In genomic region chr10:104170610-104171269, GRCh38 we compare ENCODE assay signal across 18 cellular contexts. TPM values are rescaled to one million over a fixed set of nuclear protein-coding genes. Genes with fewer than 3 reads are reported as not detected.
DNase-seq lines count a peak whose midpoint lies in the region; ATAC-seq, FAIRE-seq and TF ChIP-seq lines count a peak whose summit lies in the region.
"Had no signal": no experiment of that assay in that cellular context is flagged by ENCODE, and none has a peak within 500 bp of the region (broad histone marks: within the 10 kb centered on the region; RNA-seq: fewer than 3 reads in every experiment).

No MANE protein-coding gene starts in this region.

- peaks cover 2 to 6% of the 10 kb centered on the region in 2 donors for H3K9me3 Mint-ChIP-seq in activated T-cell treated with anti-CD3 and anti-CD28 coated beads, Interleukin-2, amount 50 U/mL, for 72 hours
- H3K9me3 Mint-ChIP-seq in activated T-cell treated with anti-CD3 and anti-CD28 coated beads, Interleukin-2, amount 50 U/mL, for 24 hours: peaks cover 9% of the 10 kb centered on the region
- H3K9me3 Mint-ChIP-seq in activated CD8-positive, alpha-beta T cell treated with anti-CD3 and anti-CD28 coated beads for 36 hours: peaks cover 3% of the 10 kb centered on the region
- peaks cover 0 to 17% (median 10%) of the 10 kb centered on the region in 11 donors for H3K9me3 Mint-ChIP-seq in naive thymus-derived CD4-positive, alpha-beta T cell
- H3K9me3 Mint-ChIP-seq in progenitor cell of endocrine pancreas (ENCODE audit: low read depth): peaks cover 12% of the 10 kb centered on the region

- TF ChIP-seq CTCF in DND-41 (IDR thresholded peaks at IDR 0.05; ENCODE audit: borderline replicate concordance, extremely low read depth, low read length, poor library complexity, severe bottlenecking) (no peak), pancreas (IDR thresholded peaks at IDR 0.05) (no peak), progenitor cell of endocrine pancreas (IDR thresholded peaks at IDR 0.05; ENCODE audit: unreplicated experiment) (no peak)
- no peak for TF ChIP-seq CTCF in activated CD8-positive, alpha-beta T cell treated with anti-CD3 and anti-CD28 coated beads for 36 hours (IDR thresholded peaks at IDR 0.05)

- H3K27me3 Mint-ChIP-seq in activated T-cell treated with anti-CD3 and anti-CD28 coated beads, Interleukin-2, amount 50 U/mL, for 72 hours (ENCODE audit: low read depth): peaks cover 39% of the 10 kb centered on the region
- peaks cover under 1% of the 10 kb centered on the region for H3K27me3 Mint-ChIP-seq in activated T-cell treated with anti-CD3 and anti-CD28 coated beads, Interleukin-2, amount 50 U/mL, for 24 hours
- peaks cover 6% of the 10 kb centered on the region for H3K27me3 Mint-ChIP-seq in activated CD8-positive, alpha-beta T cell treated with anti-CD3 and anti-CD28 coated beads for 36 hours
- H3K27me3 Mint-ChIP-seq in naive thymus-derived CD4-positive, alpha-beta T cell: peaks cover 0 to 54% (median 11%) of the 10 kb centered on the region in 5 donors
- H3K27me3 Mint-ChIP-seq in progenitor cell of endocrine pancreas: peaks cover 3% of the 10 kb centered on the region

- peaks cover 2% of the 10 kb centered on the region for H3K9me3 ChIP-seq in DND-41 (ENCODE audit: insufficient read depth, low read length, severe bottlenecking)
- H3K9me3 ChIP-seq in naive thymus-derived CD4-positive, alpha-beta T cell (ENCODE audit: control insufficient read depth in 2 of 3, low read length in 3 of 3): no peaks in the 10 kb centered on the region
- no peaks in the 10 kb centered on the region for H3K9me3 ChIP-seq in pancreas

- H3K79me2 ChIP-seq in DND-41 (ENCODE audit: insufficient read depth, low read length): no peaks in the 10 kb centered on the region

- peaks cover 5 to 8% of the 10 kb centered on the region in 2 donors for H3K36me3 Mint-ChIP-seq in activated T-cell treated with anti-CD3 and anti-CD28 coated beads, Interleukin-2, amount 50 U/mL, for 72 hours (ENCODE audit: insufficient read depth in 2 of 2)
- no peaks in the 10 kb centered on the region for H3K36me3 Mint-ChIP-seq in activated T-cell treated with anti-CD3 and anti-CD28 coated beads, Interleukin-2, amount 50 U/mL, for 24 hours (ENCODE audit: low read depth)
- H3K36me3 Mint-ChIP-seq in activated CD8-positive, alpha-beta T cell treated with anti-CD3 and anti-CD28 coated beads for 36 hours (ENCODE audit: low read depth): no peaks in the 10 kb centered on the region
- peaks cover 0 to 9% (median 3%) of the 10 kb centered on the region in 5 donors for H3K36me3 Mint-ChIP-seq in naive thymus-derived CD4-positive, alpha-beta T cell
- H3K36me3 Mint-ChIP-seq in progenitor cell of endocrine pancreas (ENCODE audit: insufficient read depth): no peaks in the 10 kb centered on the region

- H3K4me1 Mint-ChIP-seq in activated T-cell treated with anti-CD3 and anti-CD28 coated beads, Interleukin-2, amount 50 U/mL, for 72 hours (ENCODE audit: low read depth): peaks cover 18% of the 10 kb centered on the region
- peaks cover 17% of the 10 kb centered on the region for H3K4me1 Mint-ChIP-seq in activated T-cell treated with anti-CD3 and anti-CD28 coated beads, Interleukin-2, amount 50 U/mL, for 24 hours (ENCODE audit: low read depth)
- peaks cover 16% of the 10 kb centered on the region for H3K4me1 Mint-ChIP-seq in activated CD8-positive, alpha-beta T cell treated with anti-CD3 and anti-CD28 coated beads for 36 hours (ENCODE audit: low read depth)
- peaks cover 13 to 26% (median 22%) of the 10 kb centered on the region in 7 donors for H3K4me1 Mint-ChIP-seq in naive thymus-derived CD4-positive, alpha-beta T cell
- H3K4me1 Mint-ChIP-seq in progenitor cell of endocrine pancreas (ENCODE audit: low read depth): no peaks in the 10 kb centered on the region
- H3K4me1 Mint-ChIP-seq: B cell had no signal

- H3K4me3 Mint-ChIP-seq in activated T-cell treated with anti-CD3 and anti-CD28 coated beads, Interleukin-2, amount 50 U/mL, for 72 hours: no peak overlapping the region
- H3K4me3 Mint-ChIP-seq in activated T-cell treated with anti-CD3 and anti-CD28 coated beads, Interleukin-2, amount 50 U/mL, for 24 hours: no peak overlapping the region
- no peak overlapping the region for H3K4me3 Mint-ChIP-seq in activated CD8-positive, alpha-beta T cell treated with anti-CD3 and anti-CD28 coated beads for 36 hours
- peak overlapping the region in 9 of 10 donors; percentile 18 to 74 (median 41) for H3K4me3 Mint-ChIP-seq in naive thymus-derived CD4-positive, alpha-beta T cell
- no peak overlapping the region for H3K4me3 Mint-ChIP-seq in progenitor cell of endocrine pancreas (ENCODE audit: low read depth)
- H3K4me3 Mint-ChIP-seq: B cell had no signal

- H3K4me2 ChIP-seq in DND-41 (ENCODE audit: insufficient read depth, low read length): no peak overlapping the region

- H3K27ac Mint-ChIP-seq in activated T-cell treated with anti-CD3 and anti-CD28 coated beads, Interleukin-2, amount 50 U/mL, for 72 hours: peak overlapping the region; percentile 1
- H3K27ac Mint-ChIP-seq in activated T-cell treated with anti-CD3 and anti-CD28 coated beads, Interleukin-2, amount 50 U/mL, for 24 hours: no peak overlapping the region
- no peak overlapping the region for H3K27ac Mint-ChIP-seq in activated CD8-positive, alpha-beta T cell treated with anti-CD3 and anti-CD28 coated beads for 36 hours
- H3K27ac Mint-ChIP-seq in naive thymus-derived CD4-positive, alpha-beta T cell: peak overlapping the region in 8 of 9 donors; percentile 0 to 54 (median 45)
- no peak overlapping the region for H3K27ac Mint-ChIP-seq in progenitor cell of endocrine pancreas
- H3K27ac Mint-ChIP-seq: B cell had no signal

- 81 to 82% methylated on average over 5 of the region's 5 CpGs for WGBS in pancreas, 2 donors

- POLR2A ChIA-PET in activated CD8-positive, alpha-beta T cell treated with anti-CD3 and anti-CD28 coated beads for 36 hours (lab: Charles Lee): interaction anchor here (0.6 to 1.3 kb wide), 3 partner anchors 48 to 109 kb away, joined by 3 to 4 read pairs (median 3); partner anchors contain the start of gene SFR1
- POLR2A ChIA-PET in naive thymus-derived CD4-positive, alpha-beta T cell (lab: Charles Lee): interaction anchor here (0.6 to 1.3 kb wide), 2 partner anchors 49 to 484 kb away, joined by 3 to 5 read pairs; partner anchors contain the start of gene SFR1

- H3K4me1 ChIP-seq in DND-41 (ENCODE audit: insufficient read depth, low read length) (peaks cover 9% of the 10 kb centered on the region), pancreas (no peaks in the 10 kb centered on the region)
- H3K4me1 ChIP-seq in naive thymus-derived CD4-positive, alpha-beta T cell (ENCODE audit: control insufficient read depth in 2 of 2, insufficient read depth in 2 of 2, low read length in 2 of 2): peaks cover 0 to 21% of the 10 kb centered on the region in 2 donors

- no peak overlapping the region for H3K4me3 ChIP-seq in DND-41 (ENCODE audit: low read depth in 1 of 2, low read length in 2 of 2)
- H3K4me3 ChIP-seq in naive thymus-derived CD4-positive, alpha-beta T cell (ENCODE audit: low read length): no peak overlapping the region
- no peak overlapping the region for H3K4me3 ChIP-seq in pancreas

- H3K27ac ChIP-seq in DND-41 (ENCODE audit: low read length) (no peak overlapping the region), pancreas (no peak overlapping the region)
- no peak overlapping the region for H3K27ac ChIP-seq in naive thymus-derived CD4-positive, alpha-beta T cell (ENCODE audit: low read depth, low read length)

- no peaks in the 10 kb centered on the region for H4K20me1 ChIP-seq in DND-41 (ENCODE audit: insufficient read depth, low read length)

- no peaks in the 10 kb centered on the region for H3K36me3 ChIP-seq in DND-41 (ENCODE audit: insufficient read depth, low read length)
- H3K36me3 ChIP-seq in naive thymus-derived CD4-positive, alpha-beta T cell (ENCODE audit: control insufficient read depth in 2 of 3, insufficient read depth in 3 of 3, low read length in 3 of 3): no peaks in the 10 kb centered on the region
- no peaks in the 10 kb centered on the region for H3K36me3 ChIP-seq in pancreas

- no peak for DNase-seq in activated T-cell treated with anti-CD3 and anti-CD28 coated beads, Interleukin-2, amount 50 U/mL, for 72 hours
- DNase-seq in activated T-cell treated with anti-CD3 and anti-CD28 coated beads, Interleukin-2, amount 50 U/mL, for 24 hours: no peak
- DNase-seq in DND-41 (peak; percentile 34), pancreas (no peak), progenitor cell of endocrine pancreas (ENCODE audit: low spot score, unreplicated experiment) (no peak)
- peak; percentile 4 for DNase-seq in activated CD8-positive, alpha-beta T cell treated with anti-CD3 and anti-CD28 coated beads for 36 hours
- DNase-seq in naive thymus-derived CD4-positive, alpha-beta T cell: peak in 7 of 9 donors; percentile 63 to 81 (median 73)
- DNase-seq: ACHN, DMS 273 treated with DMSO at 0.1 percent for 48 hours, EL, Karpas-422, NCI-H187 treated with DMSO at 0.1 percent for 48 hours, NCI-H510A, SHP77 had no signal

- H3K27me3 ChIP-seq in DND-41 (ENCODE audit: insufficient read depth, low read length, poor library complexity): peaks cover 48% of the 10 kb centered on the region
- H3K27me3 ChIP-seq in naive thymus-derived CD4-positive, alpha-beta T cell (ENCODE audit: control insufficient read depth in 2 of 2, insufficient read depth in 2 of 2, low read length in 2 of 2): no peaks in the 10 kb centered on the region
- H3K27me3 ChIP-seq in pancreas: no peaks in the 10 kb centered on the region

- intact Hi-C loops in activated CD8-positive, alpha-beta T cell treated with anti-CD3 and anti-CD28 coated beads for 36 hours (cut with micrococcal nuclease): no loop called here
- intact Hi-C loops in naive thymus-derived CD4-positive, alpha-beta T cell (cut with micrococcal nuclease): no loop called here
- intact Hi-C loops in pancreas (cut with DNase I): no loop called here

- ATAC-seq in activated T-cell treated with anti-CD3 and anti-CD28 coated beads, Interleukin-2, amount 50 U/mL, for 72 hours (replicated peaks in 1 of 2): peak; percentile 28 to 47
- ATAC-seq in DND-41 (ENCODE audit: insufficient read depth, low read depth): peak; percentile 99
- peak; percentile 67 for ATAC-seq in activated CD8-positive, alpha-beta T cell treated with anti-CD3 and anti-CD28 coated beads for 36 hours
- peak; percentile 93 for ATAC-seq in naive thymus-derived CD4-positive, alpha-beta T cell
- no peak for ATAC-seq in HG03108 (IDR thresholded peaks at IDR 0.05; ENCODE audit: unreplicated experiment)
- ATAC-seq in pancreas: no peak

- no peak overlapping the region for H3K9ac ChIP-seq in DND-41 (ENCODE audit: low read depth, low read length)

- CTCF ChIA-PET in activated CD8-positive, alpha-beta T cell treated with anti-CD3 and anti-CD28 coated beads for 36 hours (lab: Charles Lee): interaction anchor here (0.9 to 1.8 kb wide), 2 partner anchors 26 to 286 kb away, joined by 3 to 5 read pairs; no protein-coding TSS in a partner anchor
- CTCF ChIA-PET in naive thymus-derived CD4-positive, alpha-beta T cell (lab: Charles Lee): interaction anchor here (0.5 to 0.7 kb wide), 4 partner anchors 14 to 671 kb away, joined by 3 to 7 read pairs (median 3); no protein-coding TSS in a partner anchor

- no peak for FAIRE-seq in pancreas (lab: Jason Lieb, UNC)
- FAIRE-seq: H54, RCC 7860 had no signal

- H2AFZ ChIP-seq in DND-41 (ENCODE audit: low read depth, low read length): no peak overlapping the region

RNA-seq across cellular contexts. Expression of gene SFR1, which starts 48.8 kb away (rescaled TPM):
- 10 to 100 TPM; 16.0 to 16.3 TPM for total RNA-seq in activated T-cell treated with anti-CD3 and anti-CD28 coated beads, Interleukin-2, amount 50 U/mL, for 72 hours
- 10 to 100 TPM; 16.8 to 17.9 TPM for total RNA-seq in activated CD8-positive, alpha-beta T cell treated with anti-CD3 and anti-CD28 coated beads for 36 hours
- 10 to 100 TPM; 12.0 to 15.3 (median 14.2) TPM for total RNA-seq in naive thymus-derived CD4-positive, alpha-beta T cell
- 10 to 100 TPM; 10.1 to 19.8 TPM for polyA plus RNA-seq in naive thymus-derived CD4-positive, alpha-beta T cell
- total RNA-seq in pancreas (1 to 10 TPM; 2.5 to 3.3 (median 3.0) TPM), progenitor cell of endocrine pancreas (6.9 and 7.1 TPM in 2 replicates)
- polyA plus RNA-seq in pancreas: 1 to 10 TPM; 2.9 to 3.7 TPM

Comparison
In these comparisons a context has a peak if more than half of its experiments do, and no peak if none do; other contexts are left out.
1. H3K27ac Mint-ChIP-seq: peak in activated T-cell treated with anti-CD3 and anti-CD28 coated beads, Interleukin-2, amount 50 U/mL, for 72 hours (single experiment) and naive thymus-derived CD4-positive, alpha-beta T cell (8 of 9); none in activated T-cell treated with anti-CD3 and anti-CD28 coated beads, Interleukin-2, amount 50 U/mL, for 24 hours (single experiment), activated CD8-positive, alpha-beta T cell treated with anti-CD3 and anti-CD28 coated beads for 36 hours (single experiment) and progenitor cell of endocrine pancreas (single experiment).
2. ATAC-seq: peak in activated T-cell treated with anti-CD3 and anti-CD28 coated beads, Interleukin-2, amount 50 U/mL, for 72 hours (2 of 2), DND-41 (single experiment), activated CD8-positive, alpha-beta T cell treated with anti-CD3 and anti-CD28 coated beads for 36 hours (single experiment) and naive thymus-derived CD4-positive, alpha-beta T cell (single experiment); none in HG03108 (single experiment) and pancreas (0 of 4).
3. DNase-seq: peak in DND-41 (single experiment), activated CD8-positive, alpha-beta T cell treated with anti-CD3 and anti-CD28 coated beads for 36 hours (single experiment) and naive thymus-derived CD4-positive, alpha-beta T cell (7 of 9); none in activated T-cell treated with anti-CD3 and anti-CD28 coated beads, Interleukin-2, amount 50 U/mL, for 72 hours (0 of 2), activated T-cell treated with anti-CD3 and anti-CD28 coated beads, Interleukin-2, amount 50 U/mL, for 24 hours (single experiment), pancreas (0 of 6) and progenitor cell of endocrine pancreas (single experiment).
4. H3K4me3 Mint-ChIP-seq: peak in naive thymus-derived CD4-positive, alpha-beta T cell (9 of 10); none in activated T-cell treated with anti-CD3 and anti-CD28 coated beads, Interleukin-2, amount 50 U/mL, for 72 hours (0 of 2), activated T-cell treated with anti-CD3 and anti-CD28 coated beads, Interleukin-2, amount 50 U/mL, for 24 hours (single experiment), activated CD8-positive, alpha-beta T cell treated with anti-CD3 and anti-CD28 coated beads for 36 hours (single experiment) and progenitor cell of endocrine pancreas (single experiment).